Comparison of ENCODE assay signal across 19 cellular contexts in the genomic region with DNA sequence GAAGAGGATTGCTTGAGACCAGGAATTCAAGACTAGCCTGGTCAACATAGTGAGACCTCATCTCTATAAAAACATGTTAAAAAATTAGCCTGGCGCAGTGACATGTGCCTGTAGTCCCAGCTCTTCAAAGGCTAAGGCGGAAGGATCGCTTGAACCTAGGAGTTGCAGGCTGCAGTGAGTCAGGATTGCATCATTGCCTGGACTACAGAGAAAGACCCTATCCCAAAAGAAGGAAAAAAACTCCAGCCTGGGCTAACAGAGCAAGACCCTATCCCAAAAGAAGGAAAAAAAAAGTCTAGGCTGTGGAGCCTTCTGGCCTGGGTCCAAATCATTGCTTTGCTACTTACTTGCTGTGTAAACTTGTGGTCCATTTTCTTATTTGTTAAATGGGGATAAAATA.
"Had no signal": no experiment of that assay in that cellular context is flagged by ENCODE, and none has a peak within 500 bp of the region (broad histone marks: within the 10 kb centered on the region; RNA-seq: fewer than 3 reads in every experiment).

No MANE protein-coding gene starts in this region.

- H3K4me3 Mint-ChIP-seq: dendritic cell treated with granulocyte-macrophage colony-stimulating factor and Interleukin-4, amounts not matched to agents 40 ng/mL and 50 ng/mL, for 4 days; naive thymus-derived CD8-positive, alpha-beta T cell; stimulated activated memory B cell treated with anti-CD40 and anti-IgM and Interleukin-4, amounts not matched to agents 10 μg/mL and 1 μg/mL and 100 μg/mL, for 72 hours; stimulated activated naive CD8-positive, alpha-beta T cell treated with anti-CD3 and anti-CD28 coated beads, Interleukin-15, Interleukin-2, amounts not matched to agents 100 ng/mL and 50 ng/mL, for 24 hours had no signal

- H3K9me3 ChIP-seq: esophagus squamous epithelium, mucosa of descending colon, neutrophil, psoas muscle, spleen, thoracic aorta, transverse colon had no signal

- H2AFZ ChIP-seq: hepatocyte had no signal

- H3K27ac Mint-ChIP-seq: dendritic cell treated with granulocyte-macrophage colony-stimulating factor and Interleukin-4, amounts not matched to agents 40 ng/mL and 50 ng/mL, for 4 days; naive thymus-derived CD8-positive, alpha-beta T cell; stimulated activated memory B cell treated with anti-CD40 and anti-IgM and Interleukin-4, amounts not matched to agents 10 μg/mL and 1 μg/mL and 100 μg/mL, for 72 hours; stimulated activated naive CD8-positive, alpha-beta T cell treated with anti-CD3 and anti-CD28 coated beads, Interleukin-15, Interleukin-2, amounts not matched to agents 100 ng/mL and 50 ng/mL, for 24 hours had no signal

- ATAC-seq: foreskin keratinocyte; mucosa of descending colon; naive thymus-derived CD8-positive, alpha-beta T cell; psoas muscle; sciatic nerve; stimulated activated memory B cell treated with anti-CD40 and anti-IgM and Interleukin-4, amounts not matched to agents 10 μg/mL and 1 μg/mL and 100 μg/mL, for 72 hours had no signal

- H3K4me2 ChIP-seq: hepatocyte had no signal

- H3K9me3 Mint-ChIP-seq: dendritic cell treated with granulocyte-macrophage colony-stimulating factor and Interleukin-4, amounts not matched to agents 40 ng/mL and 50 ng/mL, for 4 days; naive thymus-derived CD8-positive, alpha-beta T cell; stimulated activated memory B cell treated with anti-CD40 and anti-IgM and Interleukin-4, amounts not matched to agents 10 μg/mL and 1 μg/mL and 100 μg/mL, for 72 hours; stimulated activated naive CD8-positive, alpha-beta T cell treated with anti-CD3 and anti-CD28 coated beads, Interleukin-15, Interleukin-2, amounts not matched to agents 100 ng/mL and 50 ng/mL, for 24 hours had no signal

- H3K27me3 Mint-ChIP-seq: dendritic cell treated with granulocyte-macrophage colony-stimulating factor and Interleukin-4, amounts not matched to agents 40 ng/mL and 50 ng/mL, for 4 days; naive thymus-derived CD8-positive, alpha-beta T cell; stimulated activated memory B cell treated with anti-CD40 and anti-IgM and Interleukin-4, amounts not matched to agents 10 μg/mL and 1 μg/mL and 100 μg/mL, for 72 hours; stimulated activated naive CD8-positive, alpha-beta T cell treated with anti-CD3 and anti-CD28 coated beads, Interleukin-15, Interleukin-2, amounts not matched to agents 100 ng/mL and 50 ng/mL, for 24 hours had no signal

- H3K27ac ChIP-seq: esophagus squamous epithelium, foreskin keratinocyte, hepatocyte, neutrophil, psoas muscle, spleen, thoracic aorta, transverse colon had no signal

- H3K4me3 ChIP-seq: esophagus squamous epithelium, hepatocyte, mucosa of descending colon, psoas muscle, spleen, thoracic aorta, transverse colon had no signal

- DNase-seq: esophagus squamous epithelium; foreskin keratinocyte; mammary epithelial cell; mucosa of descending colon; naive thymus-derived CD8-positive, alpha-beta T cell; psoas muscle; retina; spleen; stimulated activated CD4-positive, alpha-beta T cell treated with anti-CD3 and anti-CD28 coated beads, Interleukin-15, amount 100 ng/mL, for 24 hours; stimulated activated CD4-positive, alpha-beta T cell treated with anti-CD3 and anti-CD28 coated beads, Interleukin-1b, Interleukin-23, amount 100 ng/mL, for 48 hours; stimulated activated CD4-positive, alpha-beta T cell treated with anti-CD3 and anti-CD28 coated beads, Interleukin-4, amount 100 ng/mL, for 24 hours; transverse colon had no signal

- H3K27me3 ChIP-seq: esophagus squamous epithelium, foreskin keratinocyte, hepatocyte, neutrophil, spleen, transverse colon had no signal
